Comparison of ENCODE assay signal across 6 cellular contexts in the genomic region with DNA sequence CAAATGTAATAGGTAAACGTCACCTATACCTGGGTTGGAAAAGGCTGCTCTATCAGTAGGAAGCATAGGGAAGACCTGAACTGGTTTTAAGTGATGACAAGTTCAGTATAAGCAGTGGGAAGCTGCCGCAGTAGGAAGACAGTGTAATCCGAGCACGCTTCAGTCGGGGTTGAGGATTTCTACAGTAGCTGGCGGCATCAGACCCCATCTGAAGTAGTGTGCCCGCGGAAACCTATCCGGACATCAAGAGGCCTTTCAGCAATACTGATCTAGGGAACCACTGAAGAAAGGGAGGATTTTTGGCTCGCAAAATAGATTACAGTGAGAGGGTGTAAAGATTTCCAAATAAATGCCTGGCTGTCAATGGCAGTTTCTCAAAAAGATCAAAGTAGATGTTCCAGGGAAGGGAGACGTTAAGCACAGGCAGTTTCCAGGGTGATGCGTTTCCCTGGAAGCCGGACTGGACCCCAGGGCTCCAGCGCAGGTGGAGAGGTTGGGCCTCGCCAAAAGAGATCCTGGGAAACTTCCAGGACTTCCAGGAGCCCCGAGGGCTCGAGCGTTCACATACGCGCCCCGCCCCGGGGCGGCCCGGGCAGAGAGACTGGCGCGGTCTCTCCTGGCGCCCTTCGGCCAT. TPM values are rescaled to one million over a fixed set of nuclear protein-coding genes. Genes with fewer than 3 reads are reported as not detected.
A peak's percentile ranks its signal among the peaks of the same experiment; 100 is the strongest.
DNase-seq lines count a peak whose midpoint lies in the region; ATAC-seq and TF ChIP-seq lines count a peak whose summit lies in the region.

No MANE protein-coding gene starts in this region.

- H3K4me1 Mint-ChIP-seq in CD4-positive, alpha-beta memory T cell = peaks cover 7 to 19% (median 12%) of the 10 kb centered on the region in 4 donors

- no peaks in the 10 kb centered on the region for H3K36me3 Mint-ChIP-seq in CD4-positive, alpha-beta memory T cell

- POLR2A ChIA-PET in CD4-positive, alpha-beta memory T cell (lab: Charles Lee; ENCODE audit: partially characterized antibody) = no interaction called here
- POLR2A ChIA-PET in Panc1 (lab: Charles Lee) = no interaction called here

- no TSS peak for BruUV-seq in Panc1 (replicated peaks; lab: Mats Ljungman, UMichigan)

- no peak for ATAC-seq in Panc1

- no peaks in the 10 kb centered on the region for H3K9me3 Mint-ChIP-seq in CD4-positive, alpha-beta memory T cell

- H3K27me3 ChIP-seq in CD4-positive, alpha-beta memory T cell (ENCODE audit: insufficient read depth, low read length) = peaks cover 30% of the 10 kb centered on the region
- H3K27me3 ChIP-seq in Panc1 (ENCODE audit: control insufficient read depth, insufficient read depth, low read length) = no peaks in the 10 kb centered on the region; the same call in 1 of the 2 replicates
- peaks cover 49% of the 10 kb centered on the region for H3K27me3 ChIP-seq in iPS-18a (ENCODE audit: control insufficient read depth, insufficient read depth, low read length)

- H3K9me3 ChIP-seq in CD4-positive, alpha-beta memory T cell (ENCODE audit: control insufficient read depth in 1 of 2, low read length in 2 of 2) = no peaks in the 10 kb centered on the region
- H3K9me3 ChIP-seq in Panc1 (ENCODE audit: control insufficient read depth, insufficient read depth, low read depth, low read length) = no peaks in the 10 kb centered on the region
- no peaks in the 10 kb centered on the region for H3K9me3 ChIP-seq in iPS-18a (ENCODE audit: control insufficient read depth, low read depth, low read length)

- H3K27me3 Mint-ChIP-seq in CD4-positive, alpha-beta memory T cell = peaks cover 26 to 46% of the 10 kb centered on the region in 2 donors

- H3K36me3 ChIP-seq in CD4-positive, alpha-beta memory T cell (ENCODE audit: insufficient read depth, low read length) = no peaks in the 10 kb centered on the region
- H3K36me3 ChIP-seq in Panc1 (ENCODE audit: control insufficient read depth, insufficient read depth, low read length) = no peaks in the 10 kb centered on the region
- H3K36me3 ChIP-seq in iPS-18a (ENCODE audit: control insufficient read depth, low read depth, low read length) = no peaks in the 10 kb centered on the region

- peaks cover 13% of the 10 kb centered on the region for H3K4me1 ChIP-seq in CD4-positive, alpha-beta memory T cell (ENCODE audit: insufficient read depth, low read length)
- H3K4me1 ChIP-seq in Panc1 (ENCODE audit: control insufficient read depth, insufficient read depth, low read length) (peaks cover 18% of the 10 kb centered on the region), iPS-18a (ENCODE audit: control insufficient read depth, low read depth, low read length) (peaks cover 15% of the 10 kb centered on the region)

- intact Hi-C loops in CD4-positive, alpha-beta memory T cell (cut with micrococcal nuclease) = no loop called here
- intact Hi-C loops in Panc1 (cut with micrococcal nuclease; ENCODE audit: unreplicated experiment) = no loop called here

- H3K27ac Mint-ChIP-seq in CD4-positive, alpha-beta memory T cell = no peak overlapping the region

- H3K27ac ChIP-seq in CD4-positive, alpha-beta memory T cell (ENCODE audit: low read depth, low read length) = no peak overlapping the region
- H3K27ac ChIP-seq in Panc1 (ENCODE audit: low read length) (peak overlapping the region; percentile 73), iPS-18a (ENCODE audit: low read length) (no peak overlapping the region)

- TF ChIP-seq CTCF in Panc1 (IDR thresholded peaks at IDR 0.05) = no peak

- H3K4me3 ChIP-seq in CD4-positive, alpha-beta memory T cell (ENCODE audit: low read length in 2 of 2) = no peak overlapping the region
- H3K4me3 ChIP-seq in Panc1 (ENCODE audit: low read depth in 2 of 2, low read length in 2 of 2) (peak overlapping the region; percentile 70 to 80), iPS-18a (ENCODE audit: low read length) (peak overlapping the region; percentile 80)

- CTCF ChIA-PET in CD4-positive, alpha-beta memory T cell (lab: Charles Lee; ENCODE audit: partially characterized antibody) = interaction anchor here (1.0 kb wide), 1 partner anchor 15 kb away, joined by 3 read pairs; no protein-coding TSS in a partner anchor
- CTCF ChIA-PET in Panc1 (lab: Charles Lee) = interaction anchor here (0.7 kb wide), 2 partner anchors 49 to 64 kb away, joined by 3 to 4 read pairs; partner anchors contain the start of gene LBX2

- DNase-seq in CD4-positive, alpha-beta memory T cell = no peak
- DNase-seq in Panc1 (ENCODE audit: low read depth, low spot score) = no peak
- no peak for DNase-seq in activated gamma-delta T cell (lab: John Stamatoyannopoulos, UW)
- DNase-seq in C1 segment of cervical spinal cord (lab: John Stamatoyannopoulos, UW) = no peak
- no peak for DNase-seq in NCI-H2196 (lab: John Stamatoyannopoulos, UW; ENCODE audit: unreplicated experiment)

- in situ Hi-C loops in Panc1 (cut with HindIII; ENCODE audit: low pct_unique_long_range_greater_than_20kb, low sequenced_read_pairs) = no loop called here

- H3K4me3 Mint-ChIP-seq in CD4-positive, alpha-beta memory T cell = peak overlapping the region; percentile 50 to 85 (median 74)

- H3K9ac ChIP-seq in iPS-18a (ENCODE audit: low read length) = peak overlapping the region; percentile 88

RNA-seq across cellular contexts. Expression of gene LOXL3, which starts 5.3 kb away (rescaled TPM):
- under 1 TPM; 0.25 to 0.32 TPM for total RNA-seq in CD4-positive, alpha-beta memory T cell
- not detected for polyA plus RNA-seq in CD4-positive, alpha-beta memory T cell
- 1.0 TPM for total RNA-seq in Panc1 (2021; ENCODE audit: unreplicated experiment)
- polyA plus RNA-seq in Panc1 (2012; ENCODE audit: insufficient read length) = 1.1 TPM

RNA-seq across cellular contexts. Expression of gene DOK1, which starts 6.1 kb away (rescaled TPM):
- total RNA-seq in CD4-positive, alpha-beta memory T cell = 10 to 100 TPM; 34.8 to 35.7 TPM
- polyA plus RNA-seq in CD4-positive, alpha-beta memory T cell = 10 to 100 TPM; 14.2 to 26.8 TPM
- total RNA-seq in Panc1 (2021; ENCODE audit: unreplicated experiment) = 6.2 TPM
- polyA plus RNA-seq in Panc1 (2012; ENCODE audit: insufficient read length) = 13.9 TPM

RNA-seq across cellular contexts. Expression of gene HTRA2, which starts 18.7 kb away (rescaled TPM):
- 10 to 100 TPM; 39.8 to 41.1 TPM for total RNA-seq in CD4-positive, alpha-beta memory T cell
- polyA plus RNA-seq in CD4-positive, alpha-beta memory T cell = 10 to 100 TPM; 22.0 to 25.7 TPM
- 21.2 TPM for total RNA-seq in Panc1 (2021; ENCODE audit: unreplicated experiment)
- 21.4 TPM for polyA plus RNA-seq in Panc1 (2012; ENCODE audit: insufficient read length)

RNA-seq across cellular contexts. Expression of gene AUP1, which starts 18.9 kb away (rescaled TPM):
- total RNA-seq in CD4-positive, alpha-beta memory T cell = 100 to 1,000 TPM; 153 to 158 TPM
- 100 to 1,000 TPM in 1 of 2 donors, 10 to 100 TPM in 1; 91.3 to 123 TPM for polyA plus RNA-seq in CD4-positive, alpha-beta memory T cell
- total RNA-seq in Panc1 (2021; ENCODE audit: unreplicated experiment) = 142 TPM
- polyA plus RNA-seq in Panc1 (2012; ENCODE audit: insufficient read length) = 145 TPM

RNA-seq across cellular contexts. Expression of gene DQX1, which starts 22.4 kb away (rescaled TPM):
- total RNA-seq in CD4-positive, alpha-beta memory T cell = under 1 TPM; 0.35 to 0.44 TPM
- not detected for polyA plus RNA-seq in CD4-positive, alpha-beta memory T cell
- 0.41 TPM for total RNA-seq in Panc1 (2021; ENCODE audit: unreplicated experiment)
- polyA plus RNA-seq in Panc1 (2012; ENCODE audit: insufficient read length) = 0.19 TPM

Comparison
In these comparisons a context has a peak if more than half of its experiments do, and no peak if none do; other contexts are left out.
1. H3K4me3 ChIP-seq: peak in Panc1 (2 of 2) and iPS-18a (single experiment); none in CD4-positive, alpha-beta memory T cell (0 of 2).